7 cellular contexts compared by ENCODE assay signal in the genomic region with DNA sequence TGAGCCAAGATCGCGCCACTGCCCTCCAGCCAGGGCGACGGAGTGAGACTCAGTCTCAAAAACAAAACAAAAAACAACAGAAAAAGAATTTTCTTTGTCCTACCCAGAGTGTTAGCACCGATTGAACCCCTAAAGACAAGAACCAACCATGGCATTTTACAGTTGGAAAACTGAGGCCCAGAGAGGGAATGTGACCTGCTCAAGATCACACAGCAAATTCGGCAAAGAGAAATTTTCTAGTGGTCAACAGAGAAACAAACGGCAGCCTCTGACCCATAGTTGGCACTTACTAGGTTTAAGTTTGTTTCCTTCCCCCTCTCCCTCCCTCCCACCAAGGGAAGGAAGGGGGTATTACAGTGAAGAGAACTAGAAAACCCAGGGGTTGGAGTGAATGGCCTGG. TPM values are rescaled to one million over a fixed set of nuclear protein-coding genes. Genes with fewer than 3 reads are reported as not detected.
"Had no signal": no experiment of that assay in that cellular context is flagged by ENCODE, and none has a peak within 500 bp of the region (broad histone marks: within the 10 kb centered on the region; RNA-seq: fewer than 3 reads in every experiment).

No MANE protein-coding gene starts in this region.

- H3K4me1 ChIP-seq: HAP-1 had no signal

- ATAC-seq: HCT116 had no signal

- H3K9me3 ChIP-seq: HAP-1 had no signal

- H3K4me2 ChIP-seq: GM23338 had no signal

- H3K36me3 ChIP-seq: HAP-1 had no signal

- FAIRE-seq: HTR-8/SVneo had no signal

- H3K4me3 ChIP-seq: GM23338, HAP-1 had no signal

- DNase-seq: H7, KG1 had no signal

- H2AFZ ChIP-seq: GM23338 had no signal

RNA-seq across cellular contexts. Expression of a gene that starts 20.5 kb away (rescaled TPM):
- polyA plus RNA-seq: IgD-negative memory B cell had no signal
